30 cellular contexts compared by ENCODE assay signal in genomic region chr5:55454282-55454681, GRCh38.
DNase-seq lines count a peak whose midpoint lies in the region; ATAC-seq, FAIRE-seq and TF ChIP-seq lines count a peak whose summit lies in the region.
"Had no signal": no experiment of that assay in that cellular context is flagged by ENCODE, and none has a peak within 500 bp of the region (broad histone marks: within the 10 kb centered on the region; RNA-seq: fewer than 3 reads in every experiment).

No MANE protein-coding gene starts in this region.

- dilution Hi-C loops in endothelial cell of umbilical vein (cut with MboI; ENCODE audit: extremely low pct_ligation_motif_present, low sequenced_read_pairs): no loop called here

- no peaks in the 10 kb centered on the region for H3K9me1 ChIP-seq in endothelial cell of umbilical vein (replicated peaks; ENCODE audit: control insufficient read depth, extremely low read depth, insufficient read depth, low read length)

- peak; percentile 66 for FAIRE-seq in endothelial cell of umbilical vein (lab: Jason Lieb, UNC)
- FAIRE-seq: GM12891, GM19239, H1, RCC 7860 had no signal

- H3K4me1 ChIP-seq in cardiac muscle cell (ENCODE audit: low read depth) (peaks cover 17% of the 10 kb centered on the region), right atrium auricular region (peaks cover 0 to 39% of the 10 kb centered on the region in 2 donors), endothelial cell of umbilical vein (ENCODE audit: control insufficient read depth, extremely low read depth, insufficient read depth, low read length) (no peaks in the 10 kb centered on the region)
- H3K4me1 ChIP-seq: BE2C, SJCRH30 had no signal

- no peak for ATAC-seq in GM18520 (IDR thresholded peaks at IDR 0.05; ENCODE audit: unreplicated experiment)

- no peaks in the 10 kb centered on the region for H3K36me3 ChIP-seq in cardiac muscle cell
- peaks cover 8% of the 10 kb centered on the region for H3K36me3 ChIP-seq in right atrium auricular region
- H3K36me3 ChIP-seq in endothelial cell of umbilical vein (ENCODE audit: control insufficient read depth in 2 of 2, extremely low read depth in 1 of 2, insufficient read depth in 2 of 2, low read length in 2 of 2): no peaks in the 10 kb centered on the region
- H3K36me3 ChIP-seq: BE2C had no signal

- H3K4me3 Mint-ChIP-seq in mesothelial cell of epicardium: no peak overlapping the region
- H3K4me3 Mint-ChIP-seq in osteocyte (ENCODE audit: unreplicated experiment): no peak overlapping the region
- H3K4me3 Mint-ChIP-seq: CD14-positive monocyte; CD8-positive, alpha-beta memory T cell; IgD-negative memory B cell had no signal

- DNase-seq in cardiac muscle cell (ENCODE audit: low read depth in 1 of 2, low spot score in 1 of 2) (no peak), right atrium auricular region (ENCODE audit: low spot score) (no peak), LHCN-M2 (ENCODE audit: low read depth) (peak; percentile 11), endothelial cell of umbilical vein (ENCODE audit: low read depth, low spot score) (peak; percentile 35), mesothelial cell of epicardium (ENCODE audit: low spot score in 2 of 2, unreplicated experiment in 2 of 2) (no peak), osteocyte (ENCODE audit: extremely low spot score, unreplicated experiment) (no peak), caudate nucleus (lab: John Stamatoyannopoulos, UW) (no peak)
- DNase-seq: 8988T; ACHN; BE2C; Calu3; CD8-positive, alpha-beta memory T cell; DMS79 treated with DMSO at 0.1 percent for 48 hours; GF-D8; HCEC 1CT; NCI-H1048; NCI-H1417; NCI-H187; NCI-H2081 treated with DMSO at 0.1 percent for 48 hours; NCI-H524; NCI-H774; SJCRH30 had no signal

- no peak overlapping the region for H3K9ac ChIP-seq in endothelial cell of umbilical vein (replicated peaks; ENCODE audit: extremely low read depth, insufficient read depth, low read length)
- H3K9ac ChIP-seq: KMS-11 had no signal

- H3K4me3 ChIP-seq in cardiac muscle cell (no peak overlapping the region), right atrium auricular region (no peak overlapping the region), endothelial cell of umbilical vein (replicated peaks in 1 of 3; ENCODE audit: insufficient read depth in 1 of 3, low read depth in 1 of 3, low read length in 3 of 3) (no peak overlapping the region)
- H3K4me3 ChIP-seq: SJCRH30 had no signal

- no peak for TF ChIP-seq POLR2A in endothelial cell of umbilical vein (IDR thresholded peaks at IDR 0.05; ENCODE audit: low read depth, low read length)

- BruUV-seq in endothelial cell of umbilical vein (replicated peaks; lab: Mats Ljungman, UMichigan): no TSS peak

- CTCF ChIA-PET in endothelial cell of umbilical vein (lab: Charles Lee): interaction anchor here (0.6 kb wide), 1 partner anchor 237 kb away, joined by 3 read pairs; no protein-coding TSS in a partner anchor

- no peak overlapping the region for H2AFZ ChIP-seq in endothelial cell of umbilical vein (ENCODE audit: low read depth, low read length)

- intact Hi-C loops in endothelial cell of umbilical vein (cut with micrococcal nuclease): no loop called here

- H3K9me3 ChIP-seq in cardiac muscle cell (ENCODE audit: low read depth) (no peaks in the 10 kb centered on the region), right atrium auricular region (no peaks in the 10 kb centered on the region), endothelial cell of umbilical vein (replicated peaks; ENCODE audit: control insufficient read depth, insufficient read depth, low read length) (no peaks in the 10 kb centered on the region)
- H3K9me3 ChIP-seq: BE2C, SJCRH30 had no signal

- H4K20me1 ChIP-seq in endothelial cell of umbilical vein (replicated peaks; ENCODE audit: control insufficient read depth, extremely low read depth, insufficient read depth, low read length): no peaks in the 10 kb centered on the region

- POLR2A ChIA-PET in endothelial cell of umbilical vein (lab: Charles Lee): no interaction called here

- H3K4me1 Mint-ChIP-seq in mesothelial cell of epicardium (peaks cover under 1% of the 10 kb centered on the region), osteocyte (ENCODE audit: unreplicated experiment) (peaks cover 31% of the 10 kb centered on the region)
- H3K4me1 Mint-ChIP-seq: CD8-positive, alpha-beta memory T cell had no signal

- H3K36me3 Mint-ChIP-seq in mesothelial cell of epicardium (peaks cover 11% of the 10 kb centered on the region), osteocyte (ENCODE audit: unreplicated experiment) (peaks cover 5% of the 10 kb centered on the region)
- H3K36me3 Mint-ChIP-seq: CD14-positive monocyte had no signal

- TF ChIP-seq CTCF in cardiac muscle cell (IDR thresholded peaks at IDR 0.05; ENCODE audit: low read depth, low read length) (no peak), right atrium auricular region (IDR thresholded peaks at IDR 0.05) (no peak), endothelial cell of umbilical vein (IDR thresholded peaks at IDR 0.05; ENCODE audit: extremely low read depth in 1 of 2, insufficient read depth in 1 of 2, low read depth in 1 of 2, low read length in 2 of 2) (no peak), mesothelial cell of epicardium (IDR thresholded peaks at IDR 0.05; ENCODE audit: unreplicated experiment) (no peak), osteocyte (IDR thresholded peaks at IDR 0.05) (no peak)

- H3K27me3 ChIP-seq in cardiac muscle cell: no peaks in the 10 kb centered on the region
- H3K27me3 ChIP-seq in right atrium auricular region: no peaks in the 10 kb centered on the region
- no peaks in the 10 kb centered on the region for H3K27me3 ChIP-seq in endothelial cell of umbilical vein (ENCODE audit: control insufficient read depth in 2 of 2, insufficient read depth in 2 of 2, low read length in 2 of 2)
- H3K27me3 ChIP-seq: BE2C, SJCRH30 had no signal

- H3K27ac Mint-ChIP-seq in mesothelial cell of epicardium (peak overlapping the region; percentile 15), osteocyte (ENCODE audit: unreplicated experiment) (no peak overlapping the region)
- H3K27ac Mint-ChIP-seq: CD14-positive monocyte; CD8-positive, alpha-beta memory T cell; IgD-negative memory B cell had no signal

- H3K27ac ChIP-seq in cardiac muscle cell (peak overlapping the region; percentile 55), right atrium auricular region (no peak overlapping the region), endothelial cell of umbilical vein (ENCODE audit: insufficient read depth, low read depth, low read length) (no peak overlapping the region), caudate nucleus (ENCODE audit: low read depth, low read length) (no peak overlapping the region)
- H3K27ac ChIP-seq: KMS-11, SJCRH30 had no signal

- no peak overlapping the region for H3K4me2 ChIP-seq in endothelial cell of umbilical vein (ENCODE audit: insufficient read depth, low read length)
- H3K4me2 ChIP-seq: KMS-11 had no signal

- H3K27me3 Mint-ChIP-seq in mesothelial cell of epicardium (ENCODE audit: low read depth) (no peaks in the 10 kb centered on the region), osteocyte (ENCODE audit: unreplicated experiment) (no peaks in the 10 kb centered on the region)
- H3K27me3 Mint-ChIP-seq: CD8-positive, alpha-beta memory T cell; IgD-negative memory B cell had no signal

- no peaks in the 10 kb centered on the region for H3K79me2 ChIP-seq in endothelial cell of umbilical vein (ENCODE audit: control insufficient read depth, insufficient read depth, low read length)

- H3K9me3 Mint-ChIP-seq in mesothelial cell of epicardium (no peaks in the 10 kb centered on the region), osteocyte (ENCODE audit: unreplicated experiment) (no peaks in the 10 kb centered on the region)
- H3K9me3 Mint-ChIP-seq: CD8-positive, alpha-beta memory T cell; IgD-negative memory B cell had no signal

TF ChIP-seq in endothelial cell of umbilical vein, 7 proteins besides CTCF, POLR2A, EP300 and RAD21:
- no peak for TF ChIP-seq JUN (IDR thresholded peaks at IDR 0.05; ENCODE audit: borderline replicate concordance, insufficient read depth, insufficient read length, low read depth)

Comparison
In these comparisons a context has a peak if more than half of its experiments do, and no peak if none do; other contexts are left out.
1. DNase-seq: peak in LHCN-M2 (single experiment) and endothelial cell of umbilical vein (single experiment); none in cardiac muscle cell (0 of 2), right atrium auricular region (single experiment), mesothelial cell of epicardium (0 of 2), osteocyte (single experiment) and caudate nucleus (0 of 61).